11 cellular contexts compared by ENCODE assay signal in genomic region chr12:32589165-32589891, GRCh38.
DNase-seq lines count a peak whose midpoint lies in the region; ATAC-seq lines count a peak whose summit lies in the region.
"Had no signal": no experiment of that assay in that cellular context is flagged by ENCODE, and none has a peak within 500 bp of the region (broad histone marks: within the 10 kb centered on the region; RNA-seq: fewer than 3 reads in every experiment).

No MANE protein-coding gene starts in this region.

- POLR2A ChIA-PET in T-cell (lab: Charles Lee): no interaction called here

- peaks cover 0 to 10% (median 0%) of the 10 kb centered on the region in 3 donors for H3K9me3 Mint-ChIP-seq in T-cell
- H3K9me3 Mint-ChIP-seq in natural killer cell treated with Interleukin-12 subunit alpha and Interleukin-12 subunit beta and Interleukin-15 and Interleukin-18, amount 100 ng/mL, for 72 hours: peaks cover 11% of the 10 kb centered on the region
- H3K9me3 Mint-ChIP-seq: central memory CD8-positive, alpha-beta T cell had no signal

- H3K4me3 Mint-ChIP-seq in T-cell: peak overlapping the region in 1 of 3 donors; percentile 52
- peak overlapping the region; percentile 35 for H3K4me3 Mint-ChIP-seq in natural killer cell treated with Interleukin-12 subunit alpha and Interleukin-12 subunit beta and Interleukin-15 and Interleukin-18, amount 100 ng/mL, for 72 hours
- H3K4me3 Mint-ChIP-seq: central memory CD8-positive, alpha-beta T cell had no signal

- peaks cover 32 to 41% (median 32%) of the 10 kb centered on the region in 3 donors for H3K4me1 Mint-ChIP-seq in T-cell
- H3K4me1 Mint-ChIP-seq in natural killer cell treated with Interleukin-12 subunit alpha and Interleukin-12 subunit beta and Interleukin-15 and Interleukin-18, amount 100 ng/mL, for 72 hours (ENCODE audit: low read depth in 2 of 2): peaks cover 35 to 36% of the 10 kb centered on the region in 2 donors

- CTCF ChIA-PET in T-cell (lab: Charles Lee): interaction anchor here in 1 of 2 donors (0.6 kb wide), 1 partner anchor 50 kb away, joined by 3 read pairs; no protein-coding TSS in a partner anchor

- H3K36me3 Mint-ChIP-seq in T-cell: no peaks in the 10 kb centered on the region
- H3K36me3 Mint-ChIP-seq in natural killer cell treated with Interleukin-12 subunit alpha and Interleukin-12 subunit beta and Interleukin-15 and Interleukin-18, amount 100 ng/mL, for 72 hours: no peaks in the 10 kb centered on the region

- H3K27ac Mint-ChIP-seq in T-cell: peak overlapping the region; percentile 48 to 86
- H3K27ac Mint-ChIP-seq in natural killer cell treated with Interleukin-12 subunit alpha and Interleukin-12 subunit beta and Interleukin-15 and Interleukin-18, amount 100 ng/mL, for 72 hours: peak overlapping the region; percentile 77 to 93

- no peak for DNase-seq in T-cell
- no peak for DNase-seq in natural killer cell treated with Interleukin-12 subunit alpha and Interleukin-12 subunit beta and Interleukin-15 and Interleukin-18, amount 100 ng/mL, for 72 hours (ENCODE audit: low spot score)
- DNase-seq in HCEC 1CT: no peak
- DNase-seq: DMS53, kidney glomerular epithelial cell, uterus had no signal

- no peaks in the 10 kb centered on the region for H3K27me3 Mint-ChIP-seq in T-cell
- no peaks in the 10 kb centered on the region for H3K27me3 Mint-ChIP-seq in natural killer cell treated with Interleukin-12 subunit alpha and Interleukin-12 subunit beta and Interleukin-15 and Interleukin-18, amount 100 ng/mL, for 72 hours
- H3K27me3 Mint-ChIP-seq: central memory CD8-positive, alpha-beta T cell had no signal

- ATAC-seq in GM18511 (IDR thresholded peaks at IDR 0.05; ENCODE audit: unreplicated experiment): peak; percentile 71
- peak; percentile 67 for ATAC-seq in HG02981 (IDR thresholded peaks at IDR 0.05; ENCODE audit: unreplicated experiment)
- ATAC-seq in T-cell (replicated peaks in 1 of 4): peak in 3 of 4 experiments; percentile 53 to 73 (median 72)
- ATAC-seq in natural killer cell treated with Interleukin-12 subunit alpha and Interleukin-12 subunit beta and Interleukin-15 and Interleukin-18, amount 100 ng/mL, for 72 hours: peak; percentile 85 to 88
- ATAC-seq in HG03378 (IDR thresholded peaks at IDR 0.05; ENCODE audit: unreplicated experiment): no peak
- no peak for ATAC-seq in HG02759 (IDR thresholded peaks at IDR 0.05; ENCODE audit: unreplicated experiment)

Comparison
In these comparisons a context has a peak if more than half of its experiments do, and no peak if none do; other contexts are left out.
1. ATAC-seq: peak in GM18511 (single experiment), HG02981 (single experiment), T-cell (3 of 4) and natural killer cell treated with Interleukin-12 subunit alpha and Interleukin-12 subunit beta and Interleukin-15 and Interleukin-18, amount 100 ng/mL, for 72 hours (2 of 2); none in HG03378 (single experiment) and HG02759 (single experiment).